In genomic region chr5:167867281-167867680, GRCh38 we compare ENCODE assay signal across 31 cellular contexts.
"Had no signal": no experiment of that assay in that cellular context is flagged by ENCODE, and none has a peak within 500 bp of the region (broad histone marks: within the 10 kb centered on the region; RNA-seq: fewer than 3 reads in every experiment).

No MANE protein-coding gene starts in this region.

- H3K9me3 ChIP-seq: ascending aorta had no signal

- H3K4me3 ChIP-seq: ascending aorta, cardiac muscle cell had no signal

- H3K36me3 ChIP-seq: ascending aorta, cardiac muscle cell, WERI-Rb-1 had no signal

- H3K27me3 ChIP-seq: ascending aorta, cardiac muscle cell had no signal

- H3K4me1 ChIP-seq: ascending aorta had no signal

- DNase-seq: activated CD4-positive, alpha-beta memory T cell treated with anti-CD3 and anti-CD28 coated beads, Interleukin-2, amount 10 ng/mL, durations not matched to agents 7 days and 5 days; activated CD4-positive, alpha-beta T cell treated with anti-CD3 and anti-CD28 coated beads for 1 hour; activated CD4-positive, alpha-beta T cell treated with anti-CD3 and anti-CD28 coated beads for 36 hours; activated CD4-positive, alpha-beta T cell treated with anti-CD3 and anti-CD28 coated beads for 48 hours; activated CD4-positive, alpha-beta T cell treated with anti-CD3 and anti-CD28 coated beads, Interleukin-2, amount 10 ng/mL, durations not matched to agents 7 days and 5 days; activated CD4-positive, alpha-beta T cell treated with anti-CD3 and anti-CD28 coated beads, Interleukin-2, amount 50 U/mL, for 48 hours; activated CD4-positive, CD25-positive, alpha-beta regulatory T cell; activated CD8-positive, alpha-beta memory T cell treated with anti-CD3 and anti-CD28 coated beads for 24 hours; activated CD8-positive, alpha-beta memory T cell treated with anti-CD3 and anti-CD28 coated beads, Interleukin-2, amount 10 ng/mL, durations not matched to agents 7 days and 5 days; activated CD8-positive, alpha-beta memory T cell treated with anti-CD3 and anti-CD28 coated beads, Interleukin-2, amount 50 U/mL, for 48 hours; activated CD8-positive, alpha-beta T cell treated with anti-CD3 and anti-CD28 coated beads, Interleukin-2, amount 10 ng/mL, durations not matched to agents 7 days and 5 days; activated effector memory CD4-positive, alpha-beta T cell treated with Interleukin-2 at 50 U/mL for 16 hours; activated gamma-delta T cell; activated naive CD4-positive, alpha-beta T cell treated with anti-CD3 and anti-CD28 coated beads, Interleukin-2, amount 10 ng/mL, durations not matched to agents 7 days and 5 days; activated naive CD4-positive, alpha-beta T cell treated with Interleukin-2 at 50 U/mL for 16 hours; activated naive CD8-positive, alpha-beta T cell treated with anti-CD3 and anti-CD28 coated beads, Interleukin-2, amount 10 ng/mL, durations not matched to agents 7 days and 5 days; activated naive CD8-positive, alpha-beta T cell treated with anti-CD3 and anti-CD28 coated beads, Interleukin-2, amount 50 U/mL, for 24 hours; activated T-cell treated with anti-CD3 and anti-CD28 coated beads, Interleukin-2, amount 50 U/mL, for 24 hours; activated T-cell treated with anti-CD3 and anti-CD28 coated beads, Interleukin-2, amount 50 U/mL, for 48 hours; amygdala; anterior cingulate cortex; caudate nucleus; cerebellar nuclear complex; T-helper 1 cell; T-helper 2 cell; T-helper 9 cell; WERI-Rb-1 had no signal

- H3K27ac ChIP-seq: ascending aorta, cardiac muscle cell, WERI-Rb-1 had no signal

- ATAC-seq: activated CD4-positive, alpha-beta T cell treated with anti-CD3 and anti-CD28 coated beads for 36 hours; activated CD4-positive, CD25-positive, alpha-beta regulatory T cell treated with anti-CD3 and anti-CD28 coated beads, Interleukin-2, amount 50 U/mL, for 24 hours; activated CD8-positive, alpha-beta memory T cell treated with anti-CD3 and anti-CD28 coated beads, Interleukin-2, amount 10 ng/mL, durations not matched to agents 7 days and 5 days; activated CD8-positive, alpha-beta T cell treated with anti-CD3 and anti-CD28 coated beads, Interleukin-2, amount 10 ng/mL, durations not matched to agents 7 days and 5 days; activated naive CD8-positive, alpha-beta T cell treated with anti-CD3 and anti-CD28 coated beads, Interleukin-2, amount 50 U/mL, for 24 hours; WTC11 had no signal
